In the genomic region with DNA sequence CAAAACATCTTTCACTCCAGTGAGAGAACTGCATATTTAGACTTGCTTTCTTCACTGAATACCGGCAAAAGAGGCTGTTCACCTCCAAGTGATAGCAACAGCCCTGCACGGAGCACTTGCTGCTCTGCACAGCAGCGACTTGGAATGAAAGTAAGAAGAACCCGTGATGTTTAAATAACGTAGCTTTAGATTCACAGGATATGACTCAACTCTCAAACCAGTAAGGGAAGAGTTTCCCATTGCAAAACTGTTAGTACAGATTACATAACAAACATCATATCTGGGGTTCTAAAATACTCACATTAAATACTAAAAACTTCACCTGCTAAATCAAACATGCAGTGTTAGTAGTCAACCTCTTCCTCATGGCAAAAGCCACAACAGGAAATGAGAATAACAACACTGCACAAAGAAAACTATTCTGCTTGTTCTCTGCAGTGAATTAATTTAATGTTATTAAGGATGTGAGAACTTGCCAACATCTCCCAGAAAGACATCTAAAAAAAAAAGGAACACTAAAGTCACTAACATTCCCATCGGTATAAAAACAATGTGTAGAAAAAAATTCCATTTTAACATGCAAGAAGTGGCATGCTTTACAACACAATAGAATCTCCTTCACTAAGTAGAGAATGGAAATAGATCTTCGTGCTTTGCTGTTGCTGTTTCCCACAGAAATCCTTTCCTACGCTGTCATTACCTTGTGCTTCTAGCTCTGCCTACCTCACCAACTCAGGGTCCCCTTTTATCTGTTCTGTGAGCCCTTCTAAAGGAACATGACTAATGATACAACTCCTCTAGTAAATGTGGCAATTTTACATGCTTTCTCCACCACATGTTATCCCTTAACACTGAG, we compare ENCODE assay signal across 8 cellular contexts.
DNase-seq lines count a peak whose midpoint lies in the region; ATAC-seq and TF ChIP-seq lines count a peak whose summit lies in the region.

No MANE protein-coding gene starts in this region.

- no peak overlapping the region for H2BK15ac ChIP-seq in mesenchymal stem cell (ENCODE audit: low read depth, poor library complexity, severe bottlenecking)

- peak overlapping the region; percentile 94 for H3K27ac ChIP-seq in DND-41 (ENCODE audit: low read length)
- peak overlapping the region; percentile 88 for H3K27ac ChIP-seq in SJSA1
- H3K27ac ChIP-seq in mesenchymal stem cell (ENCODE audit: low read length, poor library complexity, severe bottlenecking): peak overlapping the region; percentile 45
- peak overlapping the region; percentile 4 for H3K27ac ChIP-seq in vagina

- intact Hi-C loops in vagina (cut with DNase I): no loop called here

- no peak overlapping the region for H4K91ac ChIP-seq in mesenchymal stem cell (ENCODE audit: low read length)

- DNase-seq in DND-41: peak; percentile 78
- DNase-seq in SJSA1 (ENCODE audit: low read depth in 1 of 2, low spot score in 2 of 2): peak; percentile 66 to 73
- peak; percentile 70 to 91 for DNase-seq in dermis microvascular lymphatic vessel endothelial cell (ENCODE audit: low read depth in 2 of 2)
- peak; percentile 95 for DNase-seq in mesenchymal stem cell
- no peak for DNase-seq in vagina (ENCODE audit: extremely low spot score in 2 of 2)
- DNase-seq in GOT3 (lab: John Stamatoyannopoulos, UW): no peak

- H3K9ac ChIP-seq in DND-41 (ENCODE audit: low read depth, low read length): peak overlapping the region; percentile 69
- H3K9ac ChIP-seq in mesenchymal stem cell (ENCODE audit: low read length): peak overlapping the region; percentile 68

- TF ChIP-seq CTCF in DND-41 (IDR thresholded peaks at IDR 0.05; ENCODE audit: borderline replicate concordance, extremely low read depth, low read length, poor library complexity, severe bottlenecking) (no peak), vagina (IDR thresholded peaks at IDR 0.05) (no peak)

- no peak overlapping the region for H3K4ac ChIP-seq in mesenchymal stem cell (ENCODE audit: low read depth in 1 of 2, low read length in 2 of 2)

- H3K23ac ChIP-seq in mesenchymal stem cell (ENCODE audit: low read length in 2 of 2): no peak overlapping the region

- 9% methylated on average over 6 of the region's 8 CpGs for whole genome bisulfite sequencing in mesenchymal stem cell

- peak overlapping the region; percentile 50 to 68 for H3K4me3 ChIP-seq in DND-41 (ENCODE audit: low read depth in 1 of 2, low read length in 2 of 2)
- peak overlapping the region; percentile 36 for H3K4me3 ChIP-seq in SJSA1
- H3K4me3 ChIP-seq in mesenchymal stem cell (ENCODE audit: insufficient read depth in 1 of 2, low read depth in 1 of 2, low read length in 2 of 2): peak overlapping the region; percentile 12 to 72
- peak overlapping the region in 1 of 2 donors; percentile 24 for H3K4me3 ChIP-seq in vagina

- H3K4me2 ChIP-seq in DND-41 (ENCODE audit: insufficient read depth, low read length): peak overlapping the region; percentile 61
- peak overlapping the region; percentile 1 for H3K4me2 ChIP-seq in mesenchymal stem cell (ENCODE audit: low read length, poor library complexity, severe bottlenecking)

- H4K20me1 ChIP-seq in DND-41 (ENCODE audit: insufficient read depth, low read length): no peaks in the 10 kb centered on the region

- no peak overlapping the region for H2BK120ac ChIP-seq in mesenchymal stem cell (ENCODE audit: low read depth, low read length)

- no peaks in the 10 kb centered on the region for H3K9me3 ChIP-seq in DND-41 (ENCODE audit: insufficient read depth, low read length, severe bottlenecking)
- H3K9me3 ChIP-seq in SJSA1 (replicated peaks): no peaks in the 10 kb centered on the region
- H3K9me3 ChIP-seq in mesenchymal stem cell (ENCODE audit: control insufficient read depth, low read length): no peaks in the 10 kb centered on the region
- no peaks in the 10 kb centered on the region for H3K9me3 ChIP-seq in vagina

- peaks cover 32% of the 10 kb centered on the region for H3K4me1 ChIP-seq in DND-41 (ENCODE audit: insufficient read depth, low read length)
- H3K4me1 ChIP-seq in SJSA1 (replicated peaks): peaks cover 17% of the 10 kb centered on the region
- peaks cover 2% of the 10 kb centered on the region for H3K4me1 ChIP-seq in mesenchymal stem cell (ENCODE audit: control insufficient read depth, insufficient read depth, low read depth, low read length)
- H3K4me1 ChIP-seq in vagina: no peaks in the 10 kb centered on the region

- H3K18ac ChIP-seq in mesenchymal stem cell (ENCODE audit: low read depth in 1 of 2, low read length in 2 of 2): peak overlapping the region in 1 of 2 experiments; percentile 28

- H3K36me3 ChIP-seq in DND-41 (ENCODE audit: insufficient read depth, low read length): no peaks in the 10 kb centered on the region
- H3K36me3 ChIP-seq in SJSA1: no peaks in the 10 kb centered on the region
- H3K36me3 ChIP-seq in mesenchymal stem cell (ENCODE audit: control insufficient read depth in 1 of 2, insufficient read depth in 2 of 2, low read depth in 1 of 2, low read length in 2 of 2): no peaks in the 10 kb centered on the region
- no peaks in the 10 kb centered on the region for H3K36me3 ChIP-seq in vagina

- no peak overlapping the region for H2BK12ac ChIP-seq in mesenchymal stem cell (ENCODE audit: low read length in 2 of 2)

- no peak overlapping the region for H4K8ac ChIP-seq in mesenchymal stem cell (ENCODE audit: low read length)

- no peaks in the 10 kb centered on the region for H3K27me3 ChIP-seq in DND-41 (ENCODE audit: insufficient read depth, low read length, poor library complexity)
- H3K27me3 ChIP-seq in SJSA1 (replicated peaks): no peaks in the 10 kb centered on the region
- H3K27me3 ChIP-seq in mesenchymal stem cell (ENCODE audit: control insufficient read depth in 1 of 2, insufficient read depth in 1 of 2, low read length in 2 of 2): no peaks in the 10 kb centered on the region
- H3K27me3 ChIP-seq in vagina: no peaks in the 10 kb centered on the region

- H2AFZ ChIP-seq in DND-41 (ENCODE audit: low read depth, low read length) (peak overlapping the region; percentile 81), mesenchymal stem cell (ENCODE audit: low read depth, low read length) (no peak overlapping the region)

- peaks cover 1% of the 10 kb centered on the region for H3K79me1 ChIP-seq in mesenchymal stem cell (replicated peaks; ENCODE audit: low read length, poor library complexity, severe bottlenecking)

- H2AK5ac ChIP-seq in mesenchymal stem cell (ENCODE audit: low read length, severe bottlenecking): no peak overlapping the region

- ATAC-seq in DND-41 (ENCODE audit: insufficient read depth, low read depth) (peak; percentile 94), GM19397 (IDR thresholded peaks at IDR 0.05; ENCODE audit: unreplicated experiment) (peak; percentile 86), HG03432 (IDR thresholded peaks at IDR 0.05; ENCODE audit: unreplicated experiment) (peak; percentile 91)

- peak overlapping the region; percentile 3 for H2BK5ac ChIP-seq in mesenchymal stem cell (ENCODE audit: low read depth, low read length, poor library complexity, severe bottlenecking)

- H3K14ac ChIP-seq in mesenchymal stem cell (ENCODE audit: low read length in 2 of 2): no peak overlapping the region

- peaks cover 32% of the 10 kb centered on the region for H3K79me2 ChIP-seq in DND-41 (ENCODE audit: insufficient read depth, low read length)

- peak in 1 of 2 donors; percentile 51 for TF ChIP-seq POLR2A in vagina (IDR thresholded peaks at IDR 0.05)

Comparison
In these comparisons a context has a peak if more than half of its experiments do, and no peak if none do; other contexts are left out.
1. DNase-seq: peak in DND-41 (single experiment), SJSA1 (2 of 2), dermis microvascular lymphatic vessel endothelial cell (2 of 2) and mesenchymal stem cell (single experiment); none in vagina (0 of 2) and GOT3 (single experiment).
2. H3K27ac ChIP-seq: peak in every context shown above with its lines; median percentile 94 in DND-41; 88 in SJSA1; 45 in mesenchymal stem cell; 4 in vagina.
3. Peak in every context shown above with its lines, with median percentiles within 50 percentile points of each other: ATAC-seq.